ENCODE assay signal across 1 cellular context in genomic region chr1:29306471-29307140, GRCh38.
TF ChIP-seq lines count a peak whose summit lies in the region.

No MANE protein-coding gene starts in this region.

TF ChIP-seq in K562, 482 proteins besides CTCF, POLR2A, EP300 and RAD21:
- TF ChIP-seq DPF2 (IDR thresholded peaks at IDR 0.05) (no peak), ZNF609 (CRISPR knock-in tag; IDR thresholded peaks at IDR 0.05; ENCODE audit: borderline replicate concordance) (0 out of 2 replicates have a peak, but pooled peaks have one; percentile 36)
